Comparison of ENCODE assay signal across 9 cellular contexts in genomic region chr1:77889671-77890070, GRCh38. TPM values are rescaled to one million over a fixed set of nuclear protein-coding genes. Genes with fewer than 3 reads are reported as not detected.
DNase-seq lines count a peak whose midpoint lies in the region; ATAC-seq and TF ChIP-seq lines count a peak whose summit lies in the region.
"Had no signal": no experiment of that assay in that cellular context is flagged by ENCODE, and none has a peak within 500 bp of the region (broad histone marks: within the 10 kb centered on the region; RNA-seq: fewer than 3 reads in every experiment).

No MANE protein-coding gene starts in this region.

- peak overlapping the region; percentile 67 for H3K4me3 Mint-ChIP-seq in natural killer cell
- H3K4me3 Mint-ChIP-seq in natural killer cell treated with Interleukin-12 subunit alpha and Interleukin-12 subunit beta and Interleukin-15 and Interleukin-18, amount 100 ng/mL, for 72 hours, result no peak overlapping the region

- H3K9me3 ChIP-seq in duodenal mucosa (ENCODE audit: control insufficient read depth in 1 of 2, low read length in 2 of 2), result no peaks in the 10 kb centered on the region
- no peaks in the 10 kb centered on the region for H3K9me3 ChIP-seq in MM.1S (replicated peaks; ENCODE audit: insufficient read depth, low read length)

- peaks cover 1% of the 10 kb centered on the region for H3K79me1 ChIP-seq in mesendoderm (ENCODE audit: low read length)

- H3K56ac ChIP-seq in mesendoderm (ENCODE audit: low read length), result no peak overlapping the region

- no peak overlapping the region for H4K8ac ChIP-seq in mesendoderm (ENCODE audit: low read depth, low read length)

- H3K9ac ChIP-seq in duodenal mucosa (ENCODE audit: low read depth in 1 of 2, low read length in 2 of 2) (peak overlapping the region in 1 of 2 donors; percentile 58), mesendoderm (ENCODE audit: low read length) (peak overlapping the region; percentile 93), MM.1S (ENCODE audit: low read length) (no peak overlapping the region)

- H2AK5ac ChIP-seq in mesendoderm (ENCODE audit: low read length), result no peak overlapping the region

- H3K36me3 Mint-ChIP-seq in natural killer cell, result no peaks in the 10 kb centered on the region
- no peaks in the 10 kb centered on the region for H3K36me3 Mint-ChIP-seq in natural killer cell treated with Interleukin-12 subunit alpha and Interleukin-12 subunit beta and Interleukin-15 and Interleukin-18, amount 100 ng/mL, for 72 hours

- H4K5ac ChIP-seq in mesendoderm (ENCODE audit: low read length), result no peak overlapping the region

- intact Hi-C loops in natural killer cell (cut with micrococcal nuclease), result no loop called here

- H3F3A ChIP-seq in MM.1S (ENCODE audit: insufficient read depth, low read length), result no peaks in the 10 kb centered on the region

- ATAC-seq in natural killer cell, result no peak
- no peak for ATAC-seq in natural killer cell treated with Interleukin-12 subunit alpha and Interleukin-12 subunit beta and Interleukin-15 and Interleukin-18, amount 100 ng/mL, for 72 hours

- CTCF ChIA-PET in GM10248 (lab: Yijun Ruan, JAX), result no interaction called here

- H3K36me3 ChIP-seq in duodenal mucosa (ENCODE audit: control insufficient read depth in 1 of 2, insufficient read depth in 2 of 2, low read length in 2 of 2), result no peaks in the 10 kb centered on the region
- H3K36me3 ChIP-seq in mesendoderm (ENCODE audit: control insufficient read depth, insufficient read depth, low read length), result no peaks in the 10 kb centered on the region
- H3K36me3 ChIP-seq in MM.1S (replicated peaks; ENCODE audit: insufficient read depth, low read length), result no peaks in the 10 kb centered on the region

- H3K4me1 ChIP-seq in duodenal mucosa (ENCODE audit: control insufficient read depth in 1 of 2, insufficient read depth in 2 of 2, low read length in 2 of 2), result peaks cover 4 to 6% of the 10 kb centered on the region in 2 donors
- no peaks in the 10 kb centered on the region for H3K4me1 ChIP-seq in mesendoderm (ENCODE audit: control insufficient read depth, low read depth, low read length)
- H3K4me1 ChIP-seq in MM.1S (ENCODE audit: low read length), result no peaks in the 10 kb centered on the region

- no peak overlapping the region for H2BK5ac ChIP-seq in mesendoderm (ENCODE audit: low read length)

- H3K4me2 ChIP-seq in mesendoderm (ENCODE audit: low read length), result no peak overlapping the region
- H3K4me2 ChIP-seq in MM.1S (ENCODE audit: low read depth, low read length), result no peak overlapping the region

- no peak overlapping the region for H3K4ac ChIP-seq in mesendoderm (ENCODE audit: low read depth, low read length)

- no peak overlapping the region for H2BK120ac ChIP-seq in mesendoderm (ENCODE audit: low read depth, low read length)

- TF ChIP-seq CTCF in natural killer cell (IDR thresholded peaks at IDR 0.05), result no peak
- no peak for TF ChIP-seq CTCF in GM10248 (IDR thresholded peaks at IDR 0.05; ENCODE audit: control extremely low read depth, extremely low read depth, low read depth, missing control alignments)
- no peak for TF ChIP-seq CTCF in MM.1S (IDR thresholded peaks at IDR 0.05; ENCODE audit: low read length)

- WGBS in mesendoderm (ENCODE audit: extremely low coverage, insufficient coverage, low lambda C conversion rate), result no CpG with 5 or more reads among the region's 7 CpGs

- H3K4me3 ChIP-seq in duodenal mucosa (ENCODE audit: low read depth in 1 of 2, low read length in 2 of 2) (peak overlapping the region; percentile 83), mesendoderm (ENCODE audit: low read length) (no peak overlapping the region), MM.1S (ENCODE audit: low read length) (no peak overlapping the region)

- H3K27me3 ChIP-seq in duodenal mucosa (ENCODE audit: control insufficient read depth in 1 of 2, insufficient read depth in 2 of 2, low read length in 2 of 2), result no peaks in the 10 kb centered on the region
- H3K27me3 ChIP-seq in mesendoderm (ENCODE audit: insufficient read depth, low read length, poor library complexity), result no peaks in the 10 kb centered on the region
- H3K27me3 ChIP-seq in MM.1S (replicated peaks; ENCODE audit: insufficient read depth, low read length), result no peaks in the 10 kb centered on the region

- H3K23ac ChIP-seq in mesendoderm (ENCODE audit: low read length), result no peak overlapping the region

- H2AFZ ChIP-seq in MM.1S (ENCODE audit: low read length), result no peak overlapping the region

- POLR2A ChIA-PET in GM10248 (lab: Yijun Ruan, JAX), result no interaction called here

- H4K20me1 ChIP-seq in MM.1S (ENCODE audit: insufficient read depth, low read length), result no peaks in the 10 kb centered on the region

- DNase-seq in natural killer cell (no peak), mesendoderm (peak; percentile 14), GM10248 (ENCODE audit: extremely low spot score) (no peak), pons (ENCODE audit: low spot score) (no peak), NCI-H510A treated with DMSO at 0.1 percent for 48 hours (lab: John Stamatoyannopoulos, UW) (no peak), MM.1S (no peak)
- no peak for DNase-seq in natural killer cell treated with Interleukin-12 subunit alpha and Interleukin-12 subunit beta and Interleukin-15 and Interleukin-18, amount 100 ng/mL, for 72 hours (ENCODE audit: low spot score)
- DNase-seq: CD8-positive, alpha-beta memory T cell had no signal

- no peak overlapping the region for H3K27ac ChIP-seq in duodenal mucosa (ENCODE audit: low read depth, low read length)
- H3K27ac ChIP-seq in mesendoderm (ENCODE audit: low read depth, low read length), result no peak overlapping the region
- no peak overlapping the region for H3K27ac ChIP-seq in MM.1S (ENCODE audit: low read length)

- no peak overlapping the region for H2BK15ac ChIP-seq in mesendoderm (replicated peaks; ENCODE audit: low read depth)

- H3K79me2 ChIP-seq in mesendoderm (ENCODE audit: control insufficient read depth, insufficient read depth, low read length) (no peaks in the 10 kb centered on the region), MM.1S (ENCODE audit: low read length) (no peaks in the 10 kb centered on the region)

- H3K9me3 Mint-ChIP-seq in natural killer cell, result no peaks in the 10 kb centered on the region
- no peaks in the 10 kb centered on the region for H3K9me3 Mint-ChIP-seq in natural killer cell treated with Interleukin-12 subunit alpha and Interleukin-12 subunit beta and Interleukin-15 and Interleukin-18, amount 100 ng/mL, for 72 hours

- peaks cover 7 to 19% of the 10 kb centered on the region in 2 donors for H3K4me1 Mint-ChIP-seq in natural killer cell
- H3K4me1 Mint-ChIP-seq in natural killer cell treated with Interleukin-12 subunit alpha and Interleukin-12 subunit beta and Interleukin-15 and Interleukin-18, amount 100 ng/mL, for 72 hours (ENCODE audit: low read depth in 2 of 2), result peaks cover 6 to 7% of the 10 kb centered on the region in 2 donors

- no peak overlapping the region for H3K27ac Mint-ChIP-seq in natural killer cell
- H3K27ac Mint-ChIP-seq in natural killer cell treated with Interleukin-12 subunit alpha and Interleukin-12 subunit beta and Interleukin-15 and Interleukin-18, amount 100 ng/mL, for 72 hours, result no peak overlapping the region
- H3K27ac Mint-ChIP-seq: CD8-positive, alpha-beta memory T cell had no signal

- no peak overlapping the region for H3K18ac ChIP-seq in mesendoderm (ENCODE audit: low read length)

- peaks cover 6 to 16% of the 10 kb centered on the region in 2 donors for H3K27me3 Mint-ChIP-seq in natural killer cell (ENCODE audit: low read depth in 2 of 2)
- peaks cover 11 to 20% of the 10 kb centered on the region in 2 donors for H3K27me3 Mint-ChIP-seq in natural killer cell treated with Interleukin-12 subunit alpha and Interleukin-12 subunit beta and Interleukin-15 and Interleukin-18, amount 100 ng/mL, for 72 hours

- no peaks in the 10 kb centered on the region for H3K9me2 ChIP-seq in MM.1S (replicated peaks; ENCODE audit: insufficient read depth, low read length)

RNA-seq across cellular contexts. Expression of gene NEXN, which starts 1.2 kb away (rescaled TPM):
- 1 to 10 TPM in 2 of 3 donors, under 1 TPM in 1; 0.85 to 1.4 (median 1.1) TPM for total RNA-seq in natural killer cell
- total RNA-seq in natural killer cell treated with Interleukin-12 subunit alpha and Interleukin-12 subunit beta and Interleukin-15 and Interleukin-18, amount 100 ng/mL, for 72 hours, result not detected
- 41.7 TPM for polyA plus RNA-seq in mesendoderm (2013, experiment 1 of 2)
- 40.3 TPM for polyA plus RNA-seq in mesendoderm (2013, experiment 2 of 2)

Comparison
In these comparisons a context has a peak if more than half of its experiments do, and no peak if none do; other contexts are left out.
1. H3K4me3 ChIP-seq: peak in duodenal mucosa (2 of 2); none in mesendoderm (single experiment) and MM.1S (single experiment).